Comparison of ENCODE assay signal across 14 cellular contexts in the genomic region with DNA sequence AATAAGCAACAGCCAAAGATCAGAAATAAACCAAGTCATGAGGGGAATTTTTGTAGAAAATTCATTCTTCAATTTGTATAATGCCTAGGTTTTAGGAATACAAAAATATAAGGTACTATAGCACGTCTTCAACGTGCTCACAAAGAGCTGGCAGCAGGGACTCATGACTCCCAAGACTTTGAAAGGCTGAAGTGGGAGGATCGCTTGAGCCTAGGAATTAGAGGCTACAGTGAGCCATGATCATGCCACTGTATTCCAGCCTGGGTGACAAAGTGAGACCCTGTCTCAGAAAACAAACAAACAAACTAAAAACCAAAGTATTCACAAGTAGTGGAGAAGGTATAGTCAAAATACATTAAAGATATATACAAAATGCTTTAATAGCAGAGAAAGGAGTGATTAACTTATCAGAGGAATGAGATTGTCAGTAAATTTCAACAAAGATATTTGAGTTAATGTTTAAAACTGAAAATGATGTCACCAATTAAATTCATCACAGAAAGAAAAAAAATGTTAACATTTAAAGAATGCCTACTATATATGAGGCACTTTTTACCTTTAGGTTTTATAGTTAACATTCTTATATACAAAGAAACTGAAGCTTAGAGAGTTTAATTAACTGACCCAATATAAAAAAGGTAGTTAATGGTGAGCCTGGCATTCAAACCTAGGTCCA. TPM values are rescaled to one million over a fixed set of nuclear protein-coding genes. Genes with fewer than 3 reads are reported as not detected.
DNase-seq lines count a peak whose midpoint lies in the region; ATAC-seq, FAIRE-seq and TF ChIP-seq lines count a peak whose summit lies in the region.
"Had no signal": no experiment of that assay in that cellular context is flagged by ENCODE, and none has a peak within 500 bp of the region (broad histone marks: within the 10 kb centered on the region; RNA-seq: fewer than 3 reads in every experiment).

No MANE protein-coding gene starts in this region.

- no peak for TF ChIP-seq CTCF in astrocyte (IDR thresholded peaks at IDR 0.05; ENCODE audit: insufficient read depth, low read depth, low read length)

- H3K4me2 ChIP-seq in Karpas-422 (ENCODE audit: low read depth, low read length, poor library complexity, severe bottlenecking) (peak overlapping the region; percentile 26), astrocyte (ENCODE audit: low read length) (peak overlapping the region; percentile 26)

- H3K36me3 ChIP-seq in CD8-positive, alpha-beta memory T cell (ENCODE audit: insufficient read depth, low read length) = no peaks in the 10 kb centered on the region
- peaks cover 13% of the 10 kb centered on the region for H3K36me3 ChIP-seq in Karpas-422 (ENCODE audit: insufficient read depth, low read length)
- no peaks in the 10 kb centered on the region for H3K36me3 ChIP-seq in astrocyte (ENCODE audit: insufficient read depth, low read length)

- no peak overlapping the region for H2AFZ ChIP-seq in Karpas-422 (ENCODE audit: low read length)
- H2AFZ ChIP-seq in astrocyte (ENCODE audit: low read depth, low read length) = no peak overlapping the region

- H3K4me1 Mint-ChIP-seq in CD8-positive, alpha-beta memory T cell = peaks cover 69 to 83% (median 82%) of the 10 kb centered on the region in 3 donors
- H3K4me1 Mint-ChIP-seq in astrocyte (ENCODE audit: low read depth, unreplicated experiment) = peaks cover 17% of the 10 kb centered on the region
- H3K4me1 Mint-ChIP-seq in naive thymus-derived CD8-positive, alpha-beta T cell = peaks cover 36 to 86% (median 73%) of the 10 kb centered on the region in 4 donors

- no peak for DNase-seq in CD8-positive, alpha-beta memory T cell
- no peak for DNase-seq in Karpas-422
- no peak for DNase-seq in astrocyte (ENCODE audit: low read depth)
- no peak for DNase-seq in naive thymus-derived CD8-positive, alpha-beta T cell
- DNase-seq in DMS53 (lab: John Stamatoyannopoulos, UW) = no peak
- DNase-seq in retina = no peak
- DNase-seq: DMS79; NCI-H2107; occipital lobe; stimulated activated CD4-positive, alpha-beta T cell treated with anti-CD3 and anti-CD28 coated beads, Interleukin-2, amount 100 ng/mL, for 24 hours; testis; WERI-Rb-1 had no signal

- ATAC-seq in naive thymus-derived CD8-positive, alpha-beta T cell = no peak
- no peak for ATAC-seq in GM19452 (IDR thresholded peaks at IDR 0.05; ENCODE audit: unreplicated experiment)
- no peak for ATAC-seq in HG03565 (IDR thresholded peaks at IDR 0.05; ENCODE audit: unreplicated experiment)

- no peaks in the 10 kb centered on the region for H3K27me3 ChIP-seq in CD8-positive, alpha-beta memory T cell (ENCODE audit: insufficient read depth, low read length, poor library complexity, severe bottlenecking)
- no peaks in the 10 kb centered on the region for H3K27me3 ChIP-seq in Karpas-422 (ENCODE audit: low read length)
- H3K27me3 ChIP-seq in astrocyte (ENCODE audit: insufficient read depth, low read length) = no peaks in the 10 kb centered on the region
- H3K27me3 ChIP-seq: testis had no signal

- peaks cover 0 to 33% (median 6%) of the 10 kb centered on the region in 3 donors for H3K36me3 Mint-ChIP-seq in CD8-positive, alpha-beta memory T cell
- peaks cover under 1% of the 10 kb centered on the region for H3K36me3 Mint-ChIP-seq in astrocyte (ENCODE audit: low read depth, unreplicated experiment)
- peaks cover 8 to 31% (median 9%) of the 10 kb centered on the region in 3 donors for H3K36me3 Mint-ChIP-seq in naive thymus-derived CD8-positive, alpha-beta T cell

- H3K4me1 ChIP-seq in CD8-positive, alpha-beta memory T cell (ENCODE audit: insufficient read depth, low read length) = peaks cover 58% of the 10 kb centered on the region
- H3K4me1 ChIP-seq in Karpas-422 (ENCODE audit: low read length) = peaks cover 43% of the 10 kb centered on the region
- peaks cover 9% of the 10 kb centered on the region for H3K4me1 ChIP-seq in astrocyte (ENCODE audit: insufficient read depth, low read length)

- H4K20me1 ChIP-seq in Karpas-422 (ENCODE audit: insufficient read depth, low read depth, low read length) = peaks cover 38% of the 10 kb centered on the region
- H4K20me1 ChIP-seq in astrocyte (ENCODE audit: insufficient read depth, low read length) = peaks cover 71% of the 10 kb centered on the region

- CTCF ChIA-PET in CD8-positive, alpha-beta memory T cell (lab: Charles Lee) = no interaction called here

- no peaks in the 10 kb centered on the region for H3K9me3 Mint-ChIP-seq in CD8-positive, alpha-beta memory T cell
- no peaks in the 10 kb centered on the region for H3K9me3 Mint-ChIP-seq in astrocyte (ENCODE audit: unreplicated experiment)
- H3K9me3 Mint-ChIP-seq in naive thymus-derived CD8-positive, alpha-beta T cell = no peaks in the 10 kb centered on the region

- H3K79me2 ChIP-seq in Karpas-422 (ENCODE audit: low read length) (peaks cover 80% of the 10 kb centered on the region), astrocyte (ENCODE audit: insufficient read depth, low read length) (peaks cover 81% of the 10 kb centered on the region)

- H3K9ac ChIP-seq in Karpas-422 (ENCODE audit: low read length) (no peak overlapping the region), astrocyte (ENCODE audit: low read length) (no peak overlapping the region)

- no peaks in the 10 kb centered on the region for H3K27me3 Mint-ChIP-seq in CD8-positive, alpha-beta memory T cell
- H3K27me3 Mint-ChIP-seq in astrocyte (ENCODE audit: low read depth, unreplicated experiment) = no peaks in the 10 kb centered on the region
- H3K27me3 Mint-ChIP-seq in naive thymus-derived CD8-positive, alpha-beta T cell = no peaks in the 10 kb centered on the region

- H3K4me3 ChIP-seq in CD8-positive, alpha-beta memory T cell (ENCODE audit: low read length) = no peak overlapping the region
- H3K4me3 ChIP-seq in Karpas-422 (ENCODE audit: low read length) (no peak overlapping the region), astrocyte (ENCODE audit: insufficient read depth, low read depth, low read length) (no peak overlapping the region)
- H3K4me3 ChIP-seq: testis had no signal

- peak overlapping the region in 6 of 8 donors; percentile 10 to 91 (median 70) for H3K27ac Mint-ChIP-seq in CD8-positive, alpha-beta memory T cell
- peak overlapping the region; percentile 84 for H3K27ac Mint-ChIP-seq in astrocyte (ENCODE audit: unreplicated experiment)
- H3K27ac Mint-ChIP-seq in naive thymus-derived CD8-positive, alpha-beta T cell = peak overlapping the region in 7 of 10 donors; percentile 16 to 82 (median 64)

- POLR2A ChIA-PET in CD8-positive, alpha-beta memory T cell (lab: Charles Lee) = no interaction called here
- POLR2A ChIA-PET in naive thymus-derived CD8-positive, alpha-beta T cell (lab: Charles Lee) = no interaction called here

- H3K9me2 ChIP-seq in Karpas-422 (replicated peaks; ENCODE audit: insufficient read depth, low read length) = no peaks in the 10 kb centered on the region

- peak overlapping the region; percentile 25 to 67 (median 66) for H3K4me3 Mint-ChIP-seq in CD8-positive, alpha-beta memory T cell
- H3K4me3 Mint-ChIP-seq in astrocyte (ENCODE audit: unreplicated experiment) = peak overlapping the region; percentile 41
- H3K4me3 Mint-ChIP-seq in naive thymus-derived CD8-positive, alpha-beta T cell = peak overlapping the region; percentile 17 to 97 (median 72)

- H3K9me3 ChIP-seq in CD8-positive, alpha-beta memory T cell (ENCODE audit: low read length) = no peaks in the 10 kb centered on the region
- H3K9me3 ChIP-seq in Karpas-422 (ENCODE audit: low read length) = no peaks in the 10 kb centered on the region
- H3K9me3 ChIP-seq in astrocyte (ENCODE audit: insufficient read depth, low read depth, low read length) = no peaks in the 10 kb centered on the region
- H3K9me3 ChIP-seq: testis had no signal

- no peak overlapping the region for H3K27ac ChIP-seq in CD8-positive, alpha-beta memory T cell (ENCODE audit: low read depth, low read length)
- H3K27ac ChIP-seq in Karpas-422 (ENCODE audit: low read length) (no peak overlapping the region), astrocyte (ENCODE audit: low read depth, low read length) (peak overlapping the region; percentile 15)
- H3K27ac ChIP-seq: WERI-Rb-1 had no signal

- no peak for FAIRE-seq in astrocyte (lab: Jason Lieb, UNC)

RNA-seq across cellular contexts. Expression of gene WDR33, which starts 3.2 kb away (rescaled TPM):
- 10 to 100 TPM; 84.8 to 88.1 TPM for total RNA-seq in CD8-positive, alpha-beta memory T cell
- polyA plus RNA-seq in CD8-positive, alpha-beta memory T cell = 51.6 TPM
- 33.6 and 65.0 TPM in 2 replicates for total RNA-seq in Karpas-422 (2014; rRNA removed; shearing (Covaris generic); ENCODE audit: low replicate concordance)
- total RNA-seq in astrocyte = 40.9 and 41.8 TPM in 2 replicates
- total RNA-seq in naive thymus-derived CD8-positive, alpha-beta T cell = 10 to 100 TPM; 90.2 to 92.5 TPM
- polyA plus RNA-seq in naive thymus-derived CD8-positive, alpha-beta T cell = 10 to 100 TPM; 26.4 to 48.1 (median 31.3) TPM

RNA-seq across cellular contexts. Expression of gene POLR2D, which starts 50.1 kb away (rescaled TPM):
- 10 to 100 TPM; 92.3 to 96.4 TPM for total RNA-seq in CD8-positive, alpha-beta memory T cell
- 38.7 TPM for polyA plus RNA-seq in CD8-positive, alpha-beta memory T cell
- total RNA-seq in Karpas-422 (2014; rRNA removed; shearing (Covaris generic); ENCODE audit: low replicate concordance) = 18.5 and 33.5 TPM in 2 replicates
- 35.8 and 37.7 TPM in 2 replicates for total RNA-seq in astrocyte
- 10 to 100 TPM; 28.1 to 29.6 TPM for total RNA-seq in naive thymus-derived CD8-positive, alpha-beta T cell
- 10 to 100 TPM; 27.0 to 42.3 (median 34.4) TPM for polyA plus RNA-seq in naive thymus-derived CD8-positive, alpha-beta T cell
